ENCODE assay signal across 8 cellular contexts in genomic region chr9:72305102-72305546, GRCh38. TPM values are rescaled to one million over a fixed set of nuclear protein-coding genes. Genes with fewer than 3 reads are reported as not detected.
DNase-seq lines count a peak whose midpoint lies in the region; ATAC-seq and TF ChIP-seq lines count a peak whose summit lies in the region.

No MANE protein-coding gene starts in this region.

- H3K36me3 Mint-ChIP-seq in CD8-positive, alpha-beta T cell = no peaks in the 10 kb centered on the region
- no peaks in the 10 kb centered on the region for H3K36me3 Mint-ChIP-seq in WTC11

- POLR2A ChIA-PET in CD8-positive, alpha-beta T cell (lab: Charles Lee) = no interaction called here
- POLR2A ChIA-PET in WTC11 (lab: Charles Lee) = interaction anchor here (1.2 kb wide), 1 partner anchor 10 kb away, joined by 3 read pairs; no protein-coding TSS in a partner anchor

- peak overlapping the region; percentile 45 for H3K27ac Mint-ChIP-seq in CD8-positive, alpha-beta T cell
- no peak overlapping the region for H3K27ac Mint-ChIP-seq in WTC11

- no peaks in the 10 kb centered on the region for H3K4me1 ChIP-seq in CD8-positive, alpha-beta T cell (ENCODE audit: insufficient read depth, low read length)

- H3K4me3 ChIP-seq in CD8-positive, alpha-beta T cell (ENCODE audit: low read depth, low read length) = no peak overlapping the region
- H3K4me3 ChIP-seq in HL-60 (replicated peaks; ENCODE audit: insufficient read depth, low read length) = peak overlapping the region; percentile 25; the same call in 1 of the 2 replicates

- intact Hi-C loops in CD8-positive, alpha-beta T cell (cut with DNase I, micrococcal nuclease) = no loop called here

- ATAC-seq in CD8-positive, alpha-beta T cell = no peak
- peak; percentile 83 for ATAC-seq in GM19455 (IDR thresholded peaks at IDR 0.05; ENCODE audit: unreplicated experiment)
- ATAC-seq in WTC11 = peak; percentile 100
- no peak for ATAC-seq in GM18861 (IDR thresholded peaks at IDR 0.05; ENCODE audit: unreplicated experiment)
- ATAC-seq in GM18519 (IDR thresholded peaks at IDR 0.05; ENCODE audit: low FRiP score, unreplicated experiment) = no peak

- no peaks in the 10 kb centered on the region for H3K27me3 Mint-ChIP-seq in CD8-positive, alpha-beta T cell (ENCODE audit: low read depth)
- no peaks in the 10 kb centered on the region for H3K27me3 Mint-ChIP-seq in WTC11 (ENCODE audit: low read depth)

- H3K36me3 ChIP-seq in CD8-positive, alpha-beta T cell (ENCODE audit: insufficient read depth, low read length) = no peaks in the 10 kb centered on the region

- no peaks in the 10 kb centered on the region for H3K9me3 ChIP-seq in CD8-positive, alpha-beta T cell (ENCODE audit: low read length)

- no peaks in the 10 kb centered on the region for H3K27me3 ChIP-seq in CD8-positive, alpha-beta T cell (ENCODE audit: insufficient read depth, low read length)
- H3K27me3 ChIP-seq in HL-60 (ENCODE audit: insufficient read depth, poor library complexity, severe bottlenecking) = no peaks in the 10 kb centered on the region

- peak overlapping the region; percentile 11 for H3K4me3 Mint-ChIP-seq in CD8-positive, alpha-beta T cell
- no peak overlapping the region for H3K4me3 Mint-ChIP-seq in WTC11

- DNase-seq in CD8-positive, alpha-beta T cell = peak in 1 of 7 experiments; percentile 11
- DNase-seq in HL-60 (ENCODE audit: low read depth in 1 of 2, low spot score in 1 of 2) (peak; percentile 78 to 86), WTC11 (ENCODE audit: low spot score) (peak; percentile 47), germinal center (ENCODE audit: low spot score) (peak; percentile 34), nucleus accumbens (lab: John Stamatoyannopoulos, UW) (peak in 30 of 56 donors; percentile 2 to 55 (median 13))

- no peak overlapping the region for H3K27ac ChIP-seq in CD8-positive, alpha-beta T cell (ENCODE audit: low read depth, low read length)
- H3K27ac ChIP-seq in HL-60 (replicated peaks) = peak overlapping the region; percentile 76

- no peak for TF ChIP-seq CTCF in CD8-positive, alpha-beta T cell (IDR thresholded peaks at IDR 0.05)
- TF ChIP-seq CTCF in HL-60 (IDR thresholded peaks at IDR 0.05; ENCODE audit: insufficient read depth, low read length) (no peak), WTC11 (IDR thresholded peaks at IDR 0.05) (no peak)

- H3K9me3 Mint-ChIP-seq in CD8-positive, alpha-beta T cell = no peaks in the 10 kb centered on the region
- H3K9me3 Mint-ChIP-seq in WTC11 = no peaks in the 10 kb centered on the region

- CTCF ChIA-PET in CD8-positive, alpha-beta T cell (lab: Charles Lee) = no interaction called here
- CTCF ChIA-PET in WTC11 (lab: Charles Lee) = interaction anchor here (1.1 kb wide), 1 partner anchor 24 kb away, joined by 4 read pairs; no protein-coding TSS in a partner anchor

- peaks cover 15% of the 10 kb centered on the region for H3K4me1 Mint-ChIP-seq in CD8-positive, alpha-beta T cell (ENCODE audit: low read depth)
- peaks cover 9% of the 10 kb centered on the region for H3K4me1 Mint-ChIP-seq in WTC11

TF ChIP-seq in WTC11, 78 proteins besides CTCF, POLR2A, EP300 and RAD21:
- TF ChIP-seq NFYB (CRISPR knock-in tag; conservative IDR thresholded peaks at IDR 0.05; ENCODE audit: low read depth) = peak; percentile 28; the same call in 1 of the 2 replicates
- no peak for TF ChIP-seq STAT6 (CRISPR knock-in tag; conservative IDR thresholded peaks at IDR 0.05; ENCODE audit: low read depth)
- no peak for TF ChIP-seq ZSCAN18 (CRISPR knock-in tag; IDR thresholded peaks at IDR 0.05)
- no peak for TF ChIP-seq USF1 (CRISPR knock-in tag; IDR thresholded peaks at IDR 0.05)

RNA-seq across cellular contexts. Expression of gene ZFAND5, which starts 59.9 kb away (rescaled TPM):
- 100 to 1,000 TPM; 355 to 361 TPM for total RNA-seq in CD8-positive, alpha-beta T cell
- 137 to 141 TPM (median 138 TPM) in 3 replicates for total RNA-seq in WTC11 (2021)

Comparison
In these comparisons a context has a peak if more than half of its experiments do, and no peak if none do; other contexts are left out.
1. ATAC-seq: peak in GM19455 (single experiment) and WTC11 (single experiment); none in CD8-positive, alpha-beta T cell (single experiment), GM18861 (single experiment) and GM18519 (single experiment).